In the genomic region with DNA sequence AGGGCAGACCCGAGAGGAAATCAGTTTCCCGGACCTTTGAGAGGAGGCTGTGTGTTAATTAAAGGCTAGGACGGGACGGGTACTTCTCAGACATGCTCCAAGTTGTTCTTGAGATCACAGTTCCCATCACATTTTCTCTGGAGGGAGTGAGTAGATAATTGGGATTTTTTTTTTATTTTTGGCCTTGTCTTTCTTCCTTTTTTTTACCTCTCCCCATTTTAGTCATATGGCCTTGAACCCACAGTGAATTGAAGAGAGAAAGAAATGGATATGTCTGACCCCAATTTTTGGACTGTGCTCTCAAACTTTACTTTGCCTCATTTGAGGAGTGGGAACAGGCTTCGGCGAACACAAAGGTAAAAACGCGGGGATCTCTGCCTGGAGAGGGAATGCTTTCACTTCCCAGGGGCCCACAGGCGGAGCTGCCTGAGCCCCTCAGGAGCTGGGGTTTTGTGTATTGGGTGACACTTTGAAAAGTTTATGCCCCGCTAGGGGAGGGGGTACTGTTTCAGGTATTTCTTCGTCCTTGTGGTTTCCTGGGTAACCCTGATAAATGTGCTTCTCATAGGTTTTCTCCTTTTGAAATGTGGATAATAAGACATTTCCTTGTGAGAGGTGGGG, we compare ENCODE assay signal across 8 cellular contexts.
DNase-seq lines count a peak whose midpoint lies in the region; ATAC-seq and TF ChIP-seq lines count a peak whose summit lies in the region.

No MANE protein-coding gene starts in this region.

- no peaks in the 10 kb centered on the region for H3K9me3 ChIP-seq in cardiac muscle cell (ENCODE audit: low read depth)
- H3K9me3 ChIP-seq in uterus, result no peaks in the 10 kb centered on the region

- H3K27me3 ChIP-seq in cardiac muscle cell (no peaks in the 10 kb centered on the region), brain microvascular endothelial cell (replicated peaks) (no peaks in the 10 kb centered on the region), uterus (no peaks in the 10 kb centered on the region)

- TF ChIP-seq CTCF in cardiac muscle cell (IDR thresholded peaks at IDR 0.05; ENCODE audit: low read depth, low read length), result no peak
- no peak for TF ChIP-seq CTCF in brain microvascular endothelial cell (IDR thresholded peaks at IDR 0.05; ENCODE audit: low read depth, low read length, missing control alignments)
- no peak for TF ChIP-seq CTCF in uterus (IDR thresholded peaks at IDR 0.05)

- DNase-seq in cardiac muscle cell (ENCODE audit: low read depth in 1 of 2, low spot score in 1 of 2) (peak in 1 of 2 donors; percentile 28), cardiac septum (ENCODE audit: low spot score) (no peak), brain microvascular endothelial cell (no peak), lung microvascular endothelial cell (ENCODE audit: low read depth in 2 of 2) (peak; percentile 26 to 54), uterus (no peak), NCI-H1092 treated with DMSO at 0.1 percent for 48 hours (lab: John Stamatoyannopoulos, UW) (no peak)

- ATAC-seq in GM21576 (IDR thresholded peaks at IDR 0.05; ENCODE audit: unreplicated experiment) (no peak), HG03196 (IDR thresholded peaks at IDR 0.05; ENCODE audit: unreplicated experiment) (no peak)

- no peaks in the 10 kb centered on the region for H3K36me3 ChIP-seq in cardiac muscle cell
- H3K36me3 ChIP-seq in brain microvascular endothelial cell (replicated peaks), result no peaks in the 10 kb centered on the region
- H3K36me3 ChIP-seq in uterus, result no peaks in the 10 kb centered on the region

- TF ChIP-seq POLR2A in uterus (IDR thresholded peaks at IDR 0.05), result no peak

- intact Hi-C loops in cardiac septum (cut with DNase I) (loop anchor here (1.0 to 5.0 kb wide), 4 partner anchors 9 to 90 kb away; no protein-coding TSS in a partner anchor), uterus (cut with DNase I; ENCODE audit: low total_unique reads) (loop anchor here (10.0 kb wide), 1 partner anchor 90 kb away; no protein-coding TSS in a partner anchor)

- H3K27ac ChIP-seq in cardiac muscle cell, result peak overlapping the region; percentile 98
- H3K27ac ChIP-seq in brain microvascular endothelial cell, result peak overlapping the region; percentile 47
- peak overlapping the region; percentile 93 to 94 for H3K27ac ChIP-seq in uterus

- peaks cover 39% of the 10 kb centered on the region for H3K4me1 ChIP-seq in cardiac muscle cell (ENCODE audit: low read depth)
- no peaks in the 10 kb centered on the region for H3K4me1 ChIP-seq in uterus

- H3K4me3 ChIP-seq in cardiac muscle cell (peak overlapping the region; percentile 78), brain microvascular endothelial cell (ENCODE audit: low read depth, low read length) (peak overlapping the region; percentile 69), uterus (peak overlapping the region; percentile 56 to 58)

- in situ Hi-C loops in brain microvascular endothelial cell (cut with HindIII; ENCODE audit: low pct_ligation_motif_present, low sequenced_read_pairs), result no loop called here

Comparison
In these comparisons a context has a peak if more than half of its experiments do, and no peak if none do; other contexts are left out.
1. DNase-seq: peak in lung microvascular endothelial cell (2 of 2); none in cardiac septum (single experiment), brain microvascular endothelial cell (single experiment), uterus (0 of 2) and NCI-H1092 treated with DMSO at 0.1 percent for 48 hours (single experiment).
2. H3K27ac ChIP-seq: peak in every context shown above with its lines; median percentile 98 in cardiac muscle cell; 94 in uterus; 47 in brain microvascular endothelial cell.
3. Peak in every context shown above with its lines, with median percentiles within 50 percentile points of each other: H3K4me3 ChIP-seq.